19 cellular contexts compared by ENCODE assay signal in genomic region chr9:122360891-122361290, GRCh38. TPM values are rescaled to one million over a fixed set of nuclear protein-coding genes. Genes with fewer than 3 reads are reported as not detected.
DNase-seq lines count a peak whose midpoint lies in the region; ATAC-seq, FAIRE-seq and TF ChIP-seq lines count a peak whose summit lies in the region.
"Had no signal": no experiment of that assay in that cellular context is flagged by ENCODE, and none has a peak within 500 bp of the region (broad histone marks: within the 10 kb centered on the region; RNA-seq: fewer than 3 reads in every experiment).

No MANE protein-coding gene starts in this region.

- peak overlapping the region; percentile 35 for H3K4me2 ChIP-seq in astrocyte (ENCODE audit: low read length)

- H3K36me3 Mint-ChIP-seq in HFFc6 (ENCODE audit: low read depth) (peaks cover 5% of the 10 kb centered on the region; the same call in 1 of the 2 replicates), astrocyte (ENCODE audit: low read depth, unreplicated experiment) (no peaks in the 10 kb centered on the region)
- H3K36me3 Mint-ChIP-seq: brain had no signal

- H3K9me3 Mint-ChIP-seq in HFFc6 (no peaks in the 10 kb centered on the region), astrocyte (ENCODE audit: unreplicated experiment) (peaks cover 12% of the 10 kb centered on the region)

- H3K4me3 ChIP-seq in AG10803 (ENCODE audit: low read length) (no peak overlapping the region), astrocyte (ENCODE audit: insufficient read depth, low read depth, low read length) (no peak overlapping the region), left lung (no peak overlapping the region)
- H3K4me3 ChIP-seq: heart left ventricle had no signal

- H3K4me1 ChIP-seq in astrocyte (ENCODE audit: insufficient read depth, low read length) (peaks cover 9% of the 10 kb centered on the region), left lung (no peaks in the 10 kb centered on the region)

- ATAC-seq in GM19023 (IDR thresholded peaks at IDR 0.05; ENCODE audit: unreplicated experiment): no peak
- ATAC-seq in left lung: no peak
- ATAC-seq: esophagus mucosa, heart left ventricle had no signal

- FAIRE-seq in astrocyte (lab: Jason Lieb, UNC): no peak
- FAIRE-seq: islet of Langerhans had no signal

- H3K27ac ChIP-seq in astrocyte (ENCODE audit: low read depth, low read length): no peak overlapping the region
- no peak overlapping the region for H3K27ac ChIP-seq in left lung

- intact Hi-C loops in posterior vena cava (cut with DNase I): no loop called here
- intact Hi-C loops in left lung (cut with DNase I): no loop called here

- peaks cover 4% of the 10 kb centered on the region for H3K27me3 Mint-ChIP-seq in HFFc6 (ENCODE audit: insufficient read depth)
- H3K27me3 Mint-ChIP-seq in astrocyte (ENCODE audit: low read depth, unreplicated experiment): peaks cover 32% of the 10 kb centered on the region

- H3K4me1 Mint-ChIP-seq in HFFc6 (ENCODE audit: low read depth): peaks cover 46% of the 10 kb centered on the region
- peaks cover 20% of the 10 kb centered on the region for H3K4me1 Mint-ChIP-seq in astrocyte (ENCODE audit: low read depth, unreplicated experiment)
- H3K4me1 Mint-ChIP-seq: B cell, brain, memory B cell, nephron had no signal

- no peaks in the 10 kb centered on the region for H3K79me2 ChIP-seq in astrocyte (ENCODE audit: insufficient read depth, low read length)

- DNase-seq in AG10803 (ENCODE audit: low read depth) (peak; percentile 27), HFFc6 (peak; percentile 38), astrocyte (ENCODE audit: low read depth) (peak; percentile 37), posterior vena cava (ENCODE audit: low spot score) (peak; percentile 61), 8988T (no peak), ACHN (no peak), left lung (no peak)
- DNase-seq: activated CD4-positive, CD25-positive, alpha-beta regulatory T cell treated with anti-CD3 and anti-CD28 coated beads, Interleukin-2, amount 50 U/mL, for 72 hours; heart left ventricle; NCI-H2029 treated with DMSO at 0.1 percent for 48 hours; NCI-H510A treated with DMSO at 0.1 percent for 48 hours; SIG-M5 had no signal

- H3K9ac ChIP-seq in astrocyte (ENCODE audit: low read length): no peak overlapping the region

- H3K4me3 Mint-ChIP-seq in HFFc6 (no peak overlapping the region), astrocyte (ENCODE audit: unreplicated experiment) (no peak overlapping the region)
- H3K4me3 Mint-ChIP-seq: B cell, brain, memory B cell, nephron had no signal

- no peaks in the 10 kb centered on the region for H4K20me1 ChIP-seq in astrocyte (ENCODE audit: insufficient read depth, low read length)

- TF ChIP-seq CTCF in AG10803 (conservative IDR thresholded peaks at IDR 0.05; ENCODE audit: low read length) (no peak), HFFc6 (IDR thresholded peaks at IDR 0.05) (no peak), astrocyte (IDR thresholded peaks at IDR 0.05; ENCODE audit: insufficient read depth, low read depth, low read length) (no peak), left lung (IDR thresholded peaks at IDR 0.05) (no peak)

- H3K27me3 ChIP-seq in astrocyte (ENCODE audit: insufficient read depth, low read length): peaks cover 3% of the 10 kb centered on the region
- H3K27me3 ChIP-seq in left lung: no peaks in the 10 kb centered on the region
- H3K27me3 ChIP-seq: heart left ventricle had no signal

- no peaks in the 10 kb centered on the region for H3K36me3 ChIP-seq in astrocyte (ENCODE audit: insufficient read depth, low read length)
- H3K36me3 ChIP-seq in left lung: no peaks in the 10 kb centered on the region
- H3K36me3 ChIP-seq: heart left ventricle had no signal

- H3K9me3 ChIP-seq in astrocyte (ENCODE audit: insufficient read depth, low read depth, low read length) (no peaks in the 10 kb centered on the region), left lung (no peaks in the 10 kb centered on the region)
- H3K9me3 ChIP-seq: heart left ventricle had no signal

- no peak overlapping the region for H2AFZ ChIP-seq in astrocyte (ENCODE audit: low read depth, low read length)

- H3K27ac Mint-ChIP-seq in HFFc6: peak overlapping the region; percentile 42
- H3K27ac Mint-ChIP-seq in astrocyte (ENCODE audit: unreplicated experiment): no peak overlapping the region
- H3K27ac Mint-ChIP-seq: B cell, brain, memory B cell, nephron had no signal

- in situ Hi-C loops in ACHN (cut with HindIII; ENCODE audit: low pct_ligation_motif_present, low pct_unique_long_range_greater_than_20kb, low sequenced_read_pairs): no loop called here

RNA-seq across cellular contexts. Expression of gene PTGS1, which starts 9.9 kb away (rescaled TPM):
- 100 to 1,000 TPM in 3 of 6 experiments, 10 to 100 TPM in 3; 33.0 to 122 (median 102) TPM for total RNA-seq in HFFc6 (2021; fragmentation: NEBNext Ultra II Directional; extraction: Animal tissue kit (Norgen Biotek cat#: 25700))
- 0.23 and 0.41 TPM in 2 replicates for total RNA-seq in astrocyte
- 10 to 100 TPM; 20.8 to 30.2 TPM for total RNA-seq in posterior vena cava
- 10 to 100 TPM; 12.9 to 16.3 TPM for total RNA-seq in left lung

Comparison
In these comparisons a context has a peak if more than half of its experiments do, and no peak if none do; other contexts are left out.
1. DNase-seq: peak in AG10803 (single experiment), HFFc6 (single experiment), astrocyte (single experiment) and posterior vena cava (single experiment); none in 8988T (single experiment), ACHN (single experiment) and left lung (0 of 2).